In the genomic region with DNA sequence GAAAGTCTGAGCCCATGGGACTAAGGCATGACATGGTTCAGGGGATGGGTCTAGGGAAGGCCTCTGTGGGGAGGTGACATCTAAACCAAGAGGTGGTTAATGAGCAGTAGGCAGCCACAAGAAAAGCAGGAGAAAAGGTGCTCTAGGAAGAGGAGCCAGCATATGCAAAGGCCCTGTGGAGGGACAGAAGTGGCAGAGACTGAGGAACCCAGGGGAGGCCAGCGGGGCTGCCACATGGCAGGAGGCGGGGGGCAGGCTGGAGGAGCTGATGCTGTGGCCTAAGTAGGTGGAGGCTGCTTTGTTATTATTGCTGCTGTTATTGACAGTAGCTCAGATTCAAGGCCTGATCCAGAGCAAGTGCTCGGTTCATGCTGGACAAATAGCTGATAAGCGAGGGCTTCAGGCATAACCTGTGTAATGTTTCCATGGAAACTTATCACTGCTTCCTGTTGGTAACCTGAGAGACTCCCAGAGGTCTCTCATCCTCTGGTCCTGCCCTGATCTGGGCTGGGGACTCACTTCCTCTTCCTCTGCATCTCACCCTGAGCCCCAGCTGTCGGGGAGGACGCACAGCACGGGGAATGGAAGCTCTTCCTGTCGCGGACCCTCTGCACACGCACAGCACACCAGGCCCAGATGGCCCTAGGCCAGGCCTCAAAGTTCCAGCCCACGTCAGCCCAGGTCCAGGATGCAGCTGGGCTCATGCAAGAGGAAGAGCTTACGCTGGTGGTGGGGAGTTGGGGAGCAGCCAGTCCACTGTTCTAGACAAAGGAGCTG, we compare ENCODE assay signal across 8 cellular contexts.
DNase-seq lines count a peak whose midpoint lies in the region; ATAC-seq and TF ChIP-seq lines count a peak whose summit lies in the region.

No MANE protein-coding gene starts in this region.

- H3K27me3 ChIP-seq in psoas muscle (ENCODE audit: insufficient read depth in 3 of 3, low read length in 2 of 3) (no peaks in the 10 kb centered on the region), prostate gland (replicated peaks; ENCODE audit: insufficient read depth) (no peaks in the 10 kb centered on the region)

- no peak for TF ChIP-seq POLR2A in prostate gland (IDR thresholded peaks at IDR 0.05)

- intact Hi-C loops in psoas muscle (cut with DNase I) (no loop called here), prostate gland (cut with DNase I) (no loop called here)

- H3K4me1 ChIP-seq in psoas muscle (peaks cover 27% of the 10 kb centered on the region), prostate gland (replicated peaks) (no peaks in the 10 kb centered on the region)

- no peaks in the 10 kb centered on the region for H3K9me3 ChIP-seq in psoas muscle
- H3K9me3 ChIP-seq in prostate gland: no peaks in the 10 kb centered on the region

- DNase-seq in DMS53 treated with DMSO at 0.1 percent for 48 hours (lab: John Stamatoyannopoulos, UW; ENCODE audit: unreplicated experiment): peak; percentile 1
- DNase-seq in NCI-H2081 treated with DMSO at 0.1 percent for 48 hours (lab: John Stamatoyannopoulos, UW): peak; percentile 87
- peak; percentile 96 to 97 for DNase-seq in dermis microvascular lymphatic vessel endothelial cell (ENCODE audit: low read depth in 2 of 2)
- DNase-seq in psoas muscle: peak; percentile 66 to 85
- DNase-seq in prostate gland (ENCODE audit: low spot score): no peak
- DNase-seq in SW 1271 (lab: John Stamatoyannopoulos, UW): no peak
- no peak for DNase-seq in cerebellar nuclear complex (lab: John Stamatoyannopoulos, UW)

- H3K36me3 ChIP-seq in psoas muscle (ENCODE audit: insufficient read depth in 1 of 2, low read depth in 1 of 2) (no peaks in the 10 kb centered on the region), prostate gland (no peaks in the 10 kb centered on the region)

- ATAC-seq in GM21423 (IDR thresholded peaks at IDR 0.05; ENCODE audit: unreplicated experiment): peak; percentile 86
- ATAC-seq in psoas muscle: peak in 3 of 4 donors; percentile 29 to 40 (median 38)

- no peak for TF ChIP-seq CTCF in psoas muscle (IDR thresholded peaks at IDR 0.05)
- TF ChIP-seq CTCF in prostate gland (IDR thresholded peaks at IDR 0.05): no peak

- 51 to 58% (median 54%) methylated on average over 12 of the region's 12 CpGs for WGBS in psoas muscle, 3 donors
- WGBS in prostate gland: 53% methylated on average over 12 of the region's 12 CpGs

- peak overlapping the region; percentile 41 for H3K27ac ChIP-seq in psoas muscle
- no peak overlapping the region for H3K27ac ChIP-seq in prostate gland

- H3K4me3 ChIP-seq in psoas muscle (no peak overlapping the region), prostate gland (no peak overlapping the region)

Comparison
In these comparisons a context has a peak if more than half of its experiments do, and no peak if none do; other contexts are left out.
1. DNase-seq: peak in DMS53 treated with DMSO at 0.1 percent for 48 hours (single experiment), NCI-H2081 treated with DMSO at 0.1 percent for 48 hours (single experiment), dermis microvascular lymphatic vessel endothelial cell (2 of 2) and psoas muscle (2 of 2); none in prostate gland (single experiment), SW 1271 (0 of 2) and cerebellar nuclear complex (0 of 2).